In genomic region chr5:2756764-2757163, GRCh38 we compare ENCODE assay signal across 12 cellular contexts. TPM values are rescaled to one million over a fixed set of nuclear protein-coding genes. Genes with fewer than 3 reads are reported as not detected.
DNase-seq lines count a peak whose midpoint lies in the region; ATAC-seq and TF ChIP-seq lines count a peak whose summit lies in the region.
"Had no signal": no experiment of that assay in that cellular context is flagged by ENCODE, and none has a peak within 500 bp of the region (broad histone marks: within the 10 kb centered on the region; RNA-seq: fewer than 3 reads in every experiment).

No MANE protein-coding gene starts in this region.

- DNase-seq in GM23338 (ENCODE audit: low spot score) (peak; percentile 71), T-helper 17 cell (no peak), iPS DF 6.9 (ENCODE audit: low read depth, low spot score) (no peak), gastrocnemius medialis (no peak), GDM1 (lab: John Stamatoyannopoulos, UW) (no peak), colonic mucosa (no peak)
- DNase-seq: amygdala, DND-41 had no signal

- no CpG with 5 or more reads among the region's 32 CpGs for WGBS in iPS DF 6.9 (ENCODE audit: insufficient coverage, insufficient read length)

- no peaks in the 10 kb centered on the region for H3K79me2 ChIP-seq in GM23338 (replicated peaks; ENCODE audit: insufficient read depth)

- H3K4me2 ChIP-seq in GM23338, result peak overlapping the region; percentile 72

- peaks cover 85% of the 10 kb centered on the region for H3K27me3 ChIP-seq in GM23338 (ENCODE audit: insufficient read depth)
- peaks cover 27% of the 10 kb centered on the region for H3K27me3 ChIP-seq in iPS DF 6.9 (ENCODE audit: control insufficient read depth, insufficient read depth, low read length)
- H3K27me3 ChIP-seq in gastrocnemius medialis, result peaks cover 64 to 80% (median 74%) of the 10 kb centered on the region in 3 donors
- peaks cover 62% of the 10 kb centered on the region for H3K27me3 ChIP-seq in colonic mucosa

- no peaks in the 10 kb centered on the region; the same call in none of the 2 replicates for H4K20me1 ChIP-seq in GM23338 (replicated peaks; ENCODE audit: insufficient read depth)

- H3K4me1 ChIP-seq in GM23338 (ENCODE audit: insufficient read depth) (peaks cover 59% of the 10 kb centered on the region), iPS DF 6.9 (ENCODE audit: control insufficient read depth, insufficient read depth, low read length) (peaks cover 7% of the 10 kb centered on the region), gastrocnemius medialis (peaks cover 0 to 6% of the 10 kb centered on the region in 2 donors), colonic mucosa (no peaks in the 10 kb centered on the region)

- peak overlapping the region; percentile 98 for H2AFZ ChIP-seq in GM23338

- no peak for TF ChIP-seq POLR2A in gastrocnemius medialis (IDR thresholded peaks at IDR 0.05)

- H3K27ac Mint-ChIP-seq in GM23338 (peak overlapping the region; percentile 61), T-helper 17 cell (no peak overlapping the region)

- H3K27me3 Mint-ChIP-seq in GM23338 (ENCODE audit: insufficient read depth, low read depth, poor library complexity), result peaks cover 73% of the 10 kb centered on the region
- peaks cover 65% of the 10 kb centered on the region for H3K27me3 Mint-ChIP-seq in T-helper 17 cell

- peaks cover 7% of the 10 kb centered on the region; the same call in 2 of the 3 replicates for H3K36me3 Mint-ChIP-seq in GM23338 (ENCODE audit: low read depth)
- no peaks in the 10 kb centered on the region for H3K36me3 Mint-ChIP-seq in T-helper 17 cell (ENCODE audit: low read depth)

- peaks cover 25% of the 10 kb centered on the region for H3F3A ChIP-seq in GM23338 (replicated peaks; ENCODE audit: low read depth)

- H3K4me1 Mint-ChIP-seq in GM23338, result peaks cover 58% of the 10 kb centered on the region
- peaks cover 9% of the 10 kb centered on the region for H3K4me1 Mint-ChIP-seq in T-helper 17 cell

- ATAC-seq in GM23338 (peak; percentile 8), T-helper 17 cell (no peak), gastrocnemius medialis (no peak), HG02623 (IDR thresholded peaks at IDR 0.05; ENCODE audit: unreplicated experiment) (no peak), HG03108 (IDR thresholded peaks at IDR 0.05; ENCODE audit: unreplicated experiment) (no peak)
- ATAC-seq: activated CD4-positive, CD25-positive, alpha-beta regulatory T cell treated with anti-CD3 and anti-CD28 coated beads, Interleukin-2, amount 50 U/mL, for 24 hours had no signal

- H3K4me3 ChIP-seq in GM23338, result peak overlapping the region; percentile 95
- H3K4me3 ChIP-seq in iPS DF 6.9 (ENCODE audit: low read length), result peak overlapping the region; percentile 74; the same call in 1 of the 2 replicates
- peak overlapping the region; percentile 13 to 49 (median 36) for H3K4me3 ChIP-seq in gastrocnemius medialis
- no peak overlapping the region for H3K4me3 ChIP-seq in colonic mucosa

- TF ChIP-seq CTCF in GM23338 (conservative IDR thresholded peaks at IDR 0.05; ENCODE audit: low read depth in 2 of 2), result peak in 1 of 2 experiments; percentile 15; a peak in 1 of 4 replicates
- no peak for TF ChIP-seq CTCF in gastrocnemius medialis (IDR thresholded peaks at IDR 0.05 in 4 of 5, conservative IDR thresholded peaks at IDR 0.05 in 1 of 5)
- TF ChIP-seq CTCF in colonic mucosa (IDR thresholded peaks at IDR 0.05), result no peak

- H3K27ac ChIP-seq in GM23338 (ENCODE audit: low read depth) (peak overlapping the region; percentile 79), iPS DF 6.9 (ENCODE audit: low read length) (no peak overlapping the region), gastrocnemius medialis (no peak overlapping the region), colonic mucosa (no peak overlapping the region)
- H3K27ac ChIP-seq: tibial nerve had no signal

- H3K4me3 Mint-ChIP-seq in GM23338 (peak overlapping the region; percentile 83), T-helper 17 cell (peak overlapping the region; percentile 61)

- no peaks in the 10 kb centered on the region for H3K36me3 ChIP-seq in GM23338 (ENCODE audit: insufficient read depth)
- H3K36me3 ChIP-seq in iPS DF 6.9 (ENCODE audit: control insufficient read depth, insufficient read depth, low read length), result no peaks in the 10 kb centered on the region
- H3K36me3 ChIP-seq in gastrocnemius medialis, result no peaks in the 10 kb centered on the region
- no peaks in the 10 kb centered on the region for H3K36me3 ChIP-seq in colonic mucosa
- H3K36me3 ChIP-seq: tibial nerve had no signal

- H3K9ac ChIP-seq in colonic mucosa (ENCODE audit: low read depth in 2 of 2, low read length in 2 of 2), result no peak overlapping the region

- intact Hi-C loops in gastrocnemius medialis (cut with DNase I; ENCODE audit: low total_unique reads) (no loop called here), colonic mucosa (cut with DNase I) (no loop called here)

- H3K9me3 ChIP-seq in T-helper 17 cell (ENCODE audit: control insufficient read depth, low read length, poor library complexity, severe bottlenecking), result no peaks in the 10 kb centered on the region
- no peaks in the 10 kb centered on the region for H3K9me3 ChIP-seq in iPS DF 6.9 (ENCODE audit: control insufficient read depth, insufficient read depth, low read length)
- H3K9me3 ChIP-seq in gastrocnemius medialis, result no peaks in the 10 kb centered on the region
- no peaks in the 10 kb centered on the region for H3K9me3 ChIP-seq in colonic mucosa
- H3K9me3 ChIP-seq: tibial nerve had no signal

- H3K9me2 ChIP-seq in GM23338 (ENCODE audit: insufficient read depth), result no peaks in the 10 kb centered on the region

- in situ Hi-C loops in gastrocnemius medialis (cut with MboI; ENCODE audit: low sequenced_read_pairs in 4 of 4), result no loop called here

- H3K9me3 Mint-ChIP-seq in GM23338, result peaks cover 8% of the 10 kb centered on the region; the same call in 2 of the 3 replicates

TF ChIP-seq in GM23338, 12 proteins besides CTCF, POLR2A, EP300 and RAD21 (continues in another document):
- TF ChIP-seq EZH2phosphoT487 (IDR thresholded peaks at IDR 0.05; ENCODE audit: unreplicated experiment) (no peak), STAT1 (IDR thresholded peaks at IDR 0.05; ENCODE audit: unreplicated experiment) (no peak), CREB1 (CRISPR knock-in tag; IDR thresholded peaks at IDR 0.05; ENCODE audit: low read depth) (no peak), ZNF462 (CRISPR knock-in tag; IDR thresholded peaks at IDR 0.05) (no peak), ZNF331 (CRISPR knock-in tag; IDR thresholded peaks at IDR 0.05; ENCODE audit: low read depth) (no peak)

RNA-seq across cellular contexts. Expression of gene IRX2, which starts 5.3 kb away (rescaled TPM):
- total RNA-seq in GM23338 (2014; rRNA removed; shearing (Covaris generic)), result 15.8 and 25.3 TPM in 2 replicates
- polyA plus RNA-seq in GM23338 (2016; fragmentation: Nextera tagmentation; extraction: Ambion mirVana), result 13.6 and 14.5 TPM in 2 replicates
- total RNA-seq in T-helper 17 cell (not detected), gastrocnemius medialis (1 to 10 TPM in 1 of 4 donors, not detected in 3; 2.4 TPM), colonic mucosa (under 1 TPM in 1 of 2 donors, not detected in 1; 0.12 TPM)
- total RNA-seq: tibial nerve had no signal
